ENCODE assay signal across 16 cellular contexts in genomic region chr3:115804722-115805121, GRCh38.
DNase-seq lines count a peak whose midpoint lies in the region; ATAC-seq, FAIRE-seq and TF ChIP-seq lines count a peak whose summit lies in the region.
"Had no signal": no experiment of that assay in that cellular context is flagged by ENCODE, and none has a peak within 500 bp of the region (broad histone marks: within the 10 kb centered on the region; RNA-seq: fewer than 3 reads in every experiment).

No MANE protein-coding gene starts in this region.

- peak overlapping the region; percentile 72; the same call in 1 of the 2 replicates for H3K27ac ChIP-seq in SK-N-MC
- peak overlapping the region; percentile 69 for H3K27ac ChIP-seq in smooth muscle cell (ENCODE audit: low read depth)
- no peak overlapping the region for H3K27ac ChIP-seq in upper lobe of right lung

- peak; percentile 8 to 91 for ATAC-seq in left cardiac atrium
- no peak for ATAC-seq in upper lobe of right lung
- no peak for ATAC-seq in HG02840 (IDR thresholded peaks at IDR 0.05; ENCODE audit: low FRiP score, unreplicated experiment)
- ATAC-seq: left lobe of liver had no signal

- H4K20me1 ChIP-seq in smooth muscle cell (ENCODE audit: low read depth): no peaks in the 10 kb centered on the region

- DNase-seq in left cardiac atrium: no peak
- DNase-seq in cardiac septum (ENCODE audit: low spot score): no peak
- peak; percentile 39 for DNase-seq in SK-N-MC (ENCODE audit: low read depth, low spot score)
- peak; percentile 95 for DNase-seq in fibroblast of mammary gland (ENCODE audit: low read depth)
- no peak for DNase-seq in smooth muscle cell (lab: John Stamatoyannopoulos, UW; ENCODE audit: unreplicated experiment)
- no peak for DNase-seq in HTR-8/SVneo (ENCODE audit: insufficient read length, low spot score)
- no peak for DNase-seq in upper lobe of right lung
- DNase-seq: ACHN; activated effector memory CD4-positive, alpha-beta T cell treated with anti-CD3 and anti-CD28 coated beads, Interleukin-2, amount 50 U/mL, for 16 hours; DMS79 treated with DMSO at 0.1 percent for 48 hours; glutamatergic neuron; GOT3; NCI-H1930; stimulated activated CD8-positive, alpha-beta memory T cell treated with anti-CD3 and anti-CD28 coated beads, Interleukin-4, amount 100 ng/mL, for 48 hours had no signal

- peak overlapping the region; percentile 43 for H3K4me2 ChIP-seq in smooth muscle cell

- intact Hi-C loops in left cardiac atrium (cut with DNase I) (no loop called here), cardiac septum (cut with DNase I) (no loop called here), upper lobe of right lung (cut with DNase I) (no loop called here)

- H3K4me1 ChIP-seq in smooth muscle cell (ENCODE audit: low read depth): peaks cover 7% of the 10 kb centered on the region
- no peaks in the 10 kb centered on the region for H3K4me1 ChIP-seq in upper lobe of right lung

- H2AFZ ChIP-seq in smooth muscle cell (ENCODE audit: low read depth): no peak overlapping the region

- FAIRE-seq in HTR-8/SVneo (lab: Jason Lieb, UNC): no peak

- no peak overlapping the region for H3K4me3 ChIP-seq in SK-N-MC
- no peak overlapping the region for H3K4me3 ChIP-seq in fibroblast of mammary gland (ENCODE audit: control insufficient read depth, low read depth, low read length)
- no peak overlapping the region for H3K4me3 ChIP-seq in smooth muscle cell
- H3K4me3 ChIP-seq in upper lobe of right lung: no peak overlapping the region

- H3F3A ChIP-seq in smooth muscle cell (ENCODE audit: low read depth): no peaks in the 10 kb centered on the region

- H3K79me2 ChIP-seq in smooth muscle cell (ENCODE audit: low read depth): no peaks in the 10 kb centered on the region

- no peak overlapping the region for H3K9ac ChIP-seq in SK-N-MC (ENCODE audit: insufficient read length)
- H3K9ac ChIP-seq in smooth muscle cell (ENCODE audit: low read depth): no peak overlapping the region

- H3K27me3 ChIP-seq in smooth muscle cell (ENCODE audit: low read depth) (no peaks in the 10 kb centered on the region), upper lobe of right lung (peaks cover 7% of the 10 kb centered on the region)

- no peak for TF ChIP-seq CTCF in fibroblast of mammary gland (conservative IDR thresholded peaks at IDR 0.05; ENCODE audit: control insufficient read depth, insufficient read depth, low read depth, low read length)
- no peak for TF ChIP-seq CTCF in smooth muscle cell (IDR thresholded peaks at IDR 0.05; ENCODE audit: borderline replicate concordance, insufficient read depth, poor library complexity, severe bottlenecking)
- TF ChIP-seq CTCF in upper lobe of right lung (IDR thresholded peaks at IDR 0.05): no peak

- H3K36me3 ChIP-seq in SK-N-MC (ENCODE audit: insufficient read depth, low read length) (no peaks in the 10 kb centered on the region), smooth muscle cell (ENCODE audit: low read depth) (no peaks in the 10 kb centered on the region), upper lobe of right lung (no peaks in the 10 kb centered on the region)

- H3K9me3 ChIP-seq in SK-N-MC (ENCODE audit: low read depth, low read length) (no peaks in the 10 kb centered on the region), smooth muscle cell (replicated peaks; ENCODE audit: low read depth) (no peaks in the 10 kb centered on the region), upper lobe of right lung (no peaks in the 10 kb centered on the region)

- 37% methylated on average over 2 of the region's 2 CpGs for WGBS in smooth muscle cell (ENCODE audit: low lambda C conversion rate)

Comparison
In these comparisons a context has a peak if more than half of its experiments do, and no peak if none do; other contexts are left out.
1. ATAC-seq: peak in left cardiac atrium (2 of 2); none in upper lobe of right lung (single experiment) and HG02840 (single experiment).
2. DNase-seq: peak in SK-N-MC (single experiment) and fibroblast of mammary gland (single experiment); none in left cardiac atrium (single experiment), cardiac septum (single experiment), smooth muscle cell (single experiment), HTR-8/SVneo (single experiment) and upper lobe of right lung (single experiment).